ENCODE assay signal across 1 cellular context in the genomic region with DNA sequence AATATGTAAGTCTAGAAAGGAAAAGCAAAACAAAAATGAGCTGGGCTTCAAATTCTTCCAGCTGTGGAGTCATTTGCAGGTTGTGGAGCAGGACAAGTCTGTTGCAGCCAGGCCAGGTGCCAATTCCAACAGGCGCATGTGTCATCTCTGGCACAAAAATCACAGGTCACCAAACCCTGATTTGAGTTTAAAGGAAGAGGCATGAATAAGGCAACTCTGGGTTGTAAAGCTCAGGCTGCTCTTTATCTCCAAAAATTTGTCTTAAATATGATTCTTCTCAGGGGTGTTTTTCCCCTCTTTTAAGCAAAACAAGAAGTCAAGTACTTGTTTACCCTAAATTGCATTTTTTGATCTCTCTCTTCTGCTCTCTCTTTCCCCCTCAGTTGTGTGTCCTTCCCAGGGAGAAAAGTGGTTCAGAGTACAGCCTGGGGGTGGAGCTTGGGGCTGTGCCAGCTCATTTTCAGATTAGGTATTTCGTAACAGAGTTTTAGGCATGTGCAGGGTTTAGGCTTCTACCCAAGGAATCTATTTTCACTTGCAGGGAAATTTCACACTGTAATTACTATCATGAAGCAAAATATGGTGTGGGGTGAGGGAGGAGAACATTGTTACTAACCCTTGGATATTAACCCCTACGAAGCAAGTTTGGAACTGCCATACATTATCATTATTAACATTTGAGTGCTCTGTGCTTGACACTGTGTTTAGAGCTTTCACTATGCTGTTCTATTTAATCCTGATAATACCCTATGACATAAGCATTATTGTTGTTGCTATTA.
TF ChIP-seq lines count a peak whose summit lies in the region.

No MANE protein-coding gene starts in this region.

TF ChIP-seq in K562, 482 proteins besides CTCF, POLR2A, EP300 and RAD21 (continued from another document):
- TF ChIP-seq, protein P1, sequence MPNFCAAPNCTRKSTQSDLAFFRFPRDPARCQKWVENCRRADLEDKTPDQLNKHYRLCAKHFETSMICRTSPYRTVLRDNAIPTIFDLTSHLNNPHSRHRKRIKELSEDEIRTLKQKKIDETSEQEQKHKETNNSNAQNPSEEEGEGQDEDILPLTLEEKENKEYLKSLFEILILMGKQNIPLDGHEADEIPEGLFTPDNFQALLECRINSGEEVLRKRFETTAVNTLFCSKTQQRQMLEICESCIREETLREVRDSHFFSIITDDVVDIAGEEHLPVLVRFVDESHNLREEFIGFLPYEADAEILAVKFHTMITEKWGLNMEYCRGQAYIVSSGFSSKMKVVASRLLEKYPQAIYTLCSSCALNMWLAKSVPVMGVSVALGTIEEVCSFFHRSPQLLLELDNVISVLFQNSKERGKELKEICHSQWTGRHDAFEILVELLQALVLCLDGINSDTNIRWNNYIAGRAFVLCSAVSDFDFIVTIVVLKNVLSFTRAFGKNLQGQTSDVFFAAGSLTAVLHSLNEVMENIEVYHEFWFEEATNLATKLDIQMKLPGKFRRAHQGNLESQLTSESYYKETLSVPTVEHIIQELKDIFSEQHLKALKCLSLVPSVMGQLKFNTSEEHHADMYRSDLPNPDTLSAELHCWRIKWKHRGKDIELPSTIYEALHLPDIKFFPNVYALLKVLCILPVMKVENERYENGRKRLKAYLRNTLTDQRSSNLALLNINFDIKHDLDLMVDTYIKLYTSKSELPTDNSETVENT (CRISPR knock-in tag; IDR thresholded peaks at IDR 0.05): no peak
